8 cellular contexts compared by ENCODE assay signal in the genomic region with DNA sequence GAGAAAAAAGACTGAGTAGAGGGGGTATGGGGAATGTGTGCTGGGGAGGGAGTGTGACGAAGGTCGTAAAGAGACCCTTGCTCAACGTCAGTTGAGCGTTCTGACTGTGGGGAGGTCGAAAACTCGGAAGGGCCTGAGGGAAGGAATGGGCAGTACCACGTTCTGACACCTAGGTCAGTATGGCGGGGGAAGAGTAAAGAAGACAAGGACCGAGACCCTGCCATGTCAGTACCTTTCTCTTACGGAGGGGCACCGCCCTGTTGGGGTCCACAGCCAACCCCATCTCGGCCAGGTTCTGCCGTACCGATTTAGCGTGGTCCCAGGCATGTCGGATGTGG. TPM values are rescaled to one million over a fixed set of nuclear protein-coding genes. Genes with fewer than 3 reads are reported as not detected.
A peak's percentile ranks its signal among the peaks of the same experiment; 100 is the strongest.
DNase-seq lines count a peak whose midpoint lies in the region; ATAC-seq and TF ChIP-seq lines count a peak whose summit lies in the region.

No MANE protein-coding gene starts in this region.

- H3K9ac ChIP-seq in HUES64 (ENCODE audit: low read depth, low read length) = peak overlapping the region; percentile 98
- peak overlapping the region; percentile 82 to 96 (median 89) for H3K9ac ChIP-seq in subcutaneous abdominal adipose tissue (ENCODE audit: low read length in 5 of 5)

- ATAC-seq in CD4-positive, alpha-beta T cell (ENCODE audit: poor library complexity) = no peak
- ATAC-seq in activated naive CD8-positive, alpha-beta T cell treated with anti-CD3 and anti-CD28 coated beads, Interleukin-2, amount 10 ng/mL, durations not matched to agents 7 days and 5 days (ENCODE audit: low read depth) = no peak
- ATAC-seq in GM21390 (IDR thresholded peaks at IDR 0.05; ENCODE audit: unreplicated experiment) = no peak

- intact Hi-C loops in CD4-positive, alpha-beta T cell (cut with DNase I, micrococcal nuclease) = loop anchor here (1.0 to 10.0 kb wide), 6 partner anchors 27 to 1169 kb away; partner anchors contain the start of genes FAF2 (in 2 of the 2), KIAA1191 (in 2 of the 2), FGFR4 (in 1 of the 2) and LMAN2 (in 1 of the 2)

- H3K27ac Mint-ChIP-seq in CD4-positive, alpha-beta T cell = peak overlapping the region; percentile 97
- peak overlapping the region; percentile 99 for H3K27ac Mint-ChIP-seq in activated naive CD8-positive, alpha-beta T cell treated with anti-CD3 and anti-CD28 coated beads, Interleukin-2, amount 10 ng/mL, durations not matched to agents 7 days and 5 days
- peak overlapping the region; percentile 81 to 99 (median 96) for H3K27ac Mint-ChIP-seq in immature natural killer cell

- no peaks in the 10 kb centered on the region for H3K27me3 ChIP-seq in CD4-positive, alpha-beta T cell (ENCODE audit: control insufficient read depth, insufficient read depth, low read length)
- H3K27me3 ChIP-seq in HUES64 (ENCODE audit: insufficient read depth, low read length) (no peaks in the 10 kb centered on the region), subcutaneous abdominal adipose tissue (ENCODE audit: control insufficient read depth in 5 of 5, insufficient read depth in 4 of 5, low read length in 5 of 5) (no peaks in the 10 kb centered on the region)

- no peaks in the 10 kb centered on the region for H3K9me3 ChIP-seq in CD4-positive, alpha-beta T cell (ENCODE audit: control insufficient read depth, low read length)
- H3K9me3 ChIP-seq in HUES64 (ENCODE audit: insufficient read depth, low read depth, low read length) = no peaks in the 10 kb centered on the region
- H3K9me3 ChIP-seq in subcutaneous abdominal adipose tissue (ENCODE audit: control insufficient read depth in 5 of 5, low read length in 5 of 5) = no peaks in the 10 kb centered on the region

- peaks cover 38% of the 10 kb centered on the region for H3K4me1 Mint-ChIP-seq in CD4-positive, alpha-beta T cell (ENCODE audit: low read depth)
- H3K4me1 Mint-ChIP-seq in activated naive CD8-positive, alpha-beta T cell treated with anti-CD3 and anti-CD28 coated beads, Interleukin-2, amount 10 ng/mL, durations not matched to agents 7 days and 5 days = peaks cover 27% of the 10 kb centered on the region
- peaks cover 32 to 37% of the 10 kb centered on the region in 2 donors for H3K4me1 Mint-ChIP-seq in immature natural killer cell

- TF ChIP-seq CTCF in CD4-positive, alpha-beta T cell (IDR thresholded peaks at IDR 0.05) = no peak

- H3K4me1 ChIP-seq in HUES64 (ENCODE audit: insufficient read depth, low read length) = peaks cover 7% of the 10 kb centered on the region
- peaks cover 1 to 30% (median 21%) of the 10 kb centered on the region in 5 donors for H3K4me1 ChIP-seq in subcutaneous abdominal adipose tissue (ENCODE audit: control insufficient read depth in 5 of 5, insufficient read depth in 5 of 5, low read length in 5 of 5)

- no peaks in the 10 kb centered on the region for H3K9me3 Mint-ChIP-seq in CD4-positive, alpha-beta T cell
- no peaks in the 10 kb centered on the region for H3K9me3 Mint-ChIP-seq in activated naive CD8-positive, alpha-beta T cell treated with anti-CD3 and anti-CD28 coated beads, Interleukin-2, amount 10 ng/mL, durations not matched to agents 7 days and 5 days
- no peaks in the 10 kb centered on the region for H3K9me3 Mint-ChIP-seq in immature natural killer cell

- peak overlapping the region; percentile 98 for H3K4me3 Mint-ChIP-seq in CD4-positive, alpha-beta T cell
- peak overlapping the region; percentile 100 for H3K4me3 Mint-ChIP-seq in activated naive CD8-positive, alpha-beta T cell treated with anti-CD3 and anti-CD28 coated beads, Interleukin-2, amount 10 ng/mL, durations not matched to agents 7 days and 5 days
- H3K4me3 Mint-ChIP-seq in immature natural killer cell = peak overlapping the region; percentile 94 to 100 (median 99)

- POLR2A ChIA-PET in CD4-positive, alpha-beta T cell (lab: Charles Lee) = interaction anchor here (0.5 to 4.8 kb wide), 8 partner anchors 23 to 259 kb away, joined by 3 to 77 read pairs (median 7); partner anchors contain the start of genes ARL10, CLTB, FAF2 and KIAA1191
- POLR2A ChIA-PET in activated naive CD8-positive, alpha-beta T cell treated with anti-CD3 and anti-CD28 coated beads, Interleukin-2, amount 10 ng/mL, durations not matched to agents 7 days and 5 days (lab: Charles Lee) = interaction anchor here (0.7 to 2.1 kb wide), 6 partner anchors 27 to 259 kb away, joined by 3 to 36 read pairs (median 8); partner anchors contain the start of genes CLTB, FAF2, KIAA1191 and RNF44

- no peaks in the 10 kb centered on the region for H3K27me3 Mint-ChIP-seq in CD4-positive, alpha-beta T cell
- no peaks in the 10 kb centered on the region for H3K27me3 Mint-ChIP-seq in activated naive CD8-positive, alpha-beta T cell treated with anti-CD3 and anti-CD28 coated beads, Interleukin-2, amount 10 ng/mL, durations not matched to agents 7 days and 5 days
- H3K27me3 Mint-ChIP-seq in immature natural killer cell (ENCODE audit: low read depth in 3 of 3) = peaks cover 0 to 8% (median 6%) of the 10 kb centered on the region in 3 donors

- H3K27ac ChIP-seq in CD4-positive, alpha-beta T cell (ENCODE audit: low read depth, low read length) = no peak overlapping the region
- H3K27ac ChIP-seq in HUES64 (ENCODE audit: low read depth, low read length) (peak overlapping the region; percentile 75), subcutaneous abdominal adipose tissue (ENCODE audit: low read depth, low read length) (peak overlapping the region; percentile 94)

- DNase-seq in CD4-positive, alpha-beta T cell = peak in 1 of 10 experiments; percentile 17
- no peak for DNase-seq in activated naive CD8-positive, alpha-beta T cell treated with anti-CD3 and anti-CD28 coated beads, Interleukin-2, amount 10 ng/mL, durations not matched to agents 7 days and 5 days
- DNase-seq in immature natural killer cell = no peak
- no peak for DNase-seq in NK-92 treated with Interleukin-12 subunit alpha and Interleukin-12 subunit beta, amount 100 ng/mL, for 24 hours (lab: John Stamatoyannopoulos, UW)
- DNase-seq in NK-92 (lab: John Stamatoyannopoulos, UW; ENCODE audit: unreplicated experiment) = no peak

- H3K4me3 ChIP-seq in HUES64 (ENCODE audit: low read length) (peak overlapping the region; percentile 90), subcutaneous abdominal adipose tissue (ENCODE audit: low read depth in 1 of 5, low read length in 5 of 5) (peak overlapping the region; percentile 84 to 96 (median 93))

- 1% methylated on average over 16 of the region's 16 CpGs for WGBS in HUES64

- peaks cover 52% of the 10 kb centered on the region for H3K36me3 ChIP-seq in HUES64 (ENCODE audit: insufficient read depth, low read length)
- peaks cover 2 to 51% (median 45%) of the 10 kb centered on the region in 5 donors for H3K36me3 ChIP-seq in subcutaneous abdominal adipose tissue (ENCODE audit: control insufficient read depth in 5 of 5, insufficient read depth in 5 of 5, low read length in 5 of 5)

- peaks cover 68% of the 10 kb centered on the region for H3K36me3 Mint-ChIP-seq in CD4-positive, alpha-beta T cell (ENCODE audit: low read depth)
- peaks cover 19% of the 10 kb centered on the region for H3K36me3 Mint-ChIP-seq in activated naive CD8-positive, alpha-beta T cell treated with anti-CD3 and anti-CD28 coated beads, Interleukin-2, amount 10 ng/mL, durations not matched to agents 7 days and 5 days
- H3K36me3 Mint-ChIP-seq in immature natural killer cell = peaks cover 4 to 29% (median 4%) of the 10 kb centered on the region in 3 donors

- CTCF ChIA-PET in CD4-positive, alpha-beta T cell (lab: Charles Lee) = interaction anchor here (0.6 to 1.8 kb wide), 2 partner anchors 60 to 618 kb away, joined by 3 to 6 read pairs; no protein-coding TSS in a partner anchor

RNA-seq across cellular contexts. Expression of gene NOP16, which starts 0.4 kb away (rescaled TPM):
- 10 to 100 TPM; 12.0 to 14.5 TPM for total RNA-seq in CD4-positive, alpha-beta T cell
- 64.0 TPM for polyA plus RNA-seq in HUES64 (2013, experiment 1 of 2)
- 47.9 TPM for polyA plus RNA-seq in HUES64 (2013, experiment 2 of 2)
- total RNA-seq in activated naive CD8-positive, alpha-beta T cell treated with anti-CD3 and anti-CD28 coated beads, Interleukin-2, amount 10 ng/mL, durations not matched to agents 7 days and 5 days = 10 to 100 TPM; 27.5 to 30.3 TPM
- 10 to 100 TPM in 2 of 3 donors, 1 to 10 TPM in 1; 5.7 to 34.7 (median 16.6) TPM for polyA plus RNA-seq in immature natural killer cell

RNA-seq across cellular contexts. Expression of gene HIGD2A, which starts 0.6 kb away (rescaled TPM):
- total RNA-seq in CD4-positive, alpha-beta T cell = 100 to 1,000 TPM in 1 of 2 experiments, 10 to 100 TPM in 1; 98.2 to 104 TPM
- polyA plus RNA-seq in HUES64 (2013, experiment 1 of 2) = 104 TPM
- 123 TPM for polyA plus RNA-seq in HUES64 (2013, experiment 2 of 2)
- 10 to 100 TPM; 97.6 to 97.7 TPM for total RNA-seq in activated naive CD8-positive, alpha-beta T cell treated with anti-CD3 and anti-CD28 coated beads, Interleukin-2, amount 10 ng/mL, durations not matched to agents 7 days and 5 days
- 100 to 1,000 TPM; 186 to 218 (median 207) TPM for polyA plus RNA-seq in immature natural killer cell

RNA-seq across cellular contexts. Expression of gene ARL10, which starts 22.7 kb away (rescaled TPM):
- total RNA-seq in CD4-positive, alpha-beta T cell = 1 to 10 TPM; 3.2 to 4.4 TPM
- polyA plus RNA-seq in HUES64 (2013, experiment 1 of 2) = 3.7 TPM
- polyA plus RNA-seq in HUES64 (2013, experiment 2 of 2) = 4.2 TPM
- total RNA-seq in activated naive CD8-positive, alpha-beta T cell treated with anti-CD3 and anti-CD28 coated beads, Interleukin-2, amount 10 ng/mL, durations not matched to agents 7 days and 5 days = 10 to 100 TPM; 10.5 to 12.5 TPM
- polyA plus RNA-seq in immature natural killer cell = under 1 TPM; 0.02 to 0.76 (median 0.45) TPM

RNA-seq across cellular contexts. Expression of gene KIAA1191, which starts 26.4 kb away (rescaled TPM):
- 10 to 100 TPM; 64.8 TPM for total RNA-seq in CD4-positive, alpha-beta T cell
- 69.5 TPM for polyA plus RNA-seq in HUES64 (2013, experiment 1 of 2)
- polyA plus RNA-seq in HUES64 (2013, experiment 2 of 2) = 83.1 TPM
- 10 to 100 TPM; 70.0 to 72.0 TPM for total RNA-seq in activated naive CD8-positive, alpha-beta T cell treated with anti-CD3 and anti-CD28 coated beads, Interleukin-2, amount 10 ng/mL, durations not matched to agents 7 days and 5 days
- polyA plus RNA-seq in immature natural killer cell = 10 to 100 TPM; 43.8 to 56.0 (median 50.9) TPM

RNA-seq across cellular contexts. Expression of gene CLTB, which starts 28.4 kb away (rescaled TPM):
- total RNA-seq in CD4-positive, alpha-beta T cell = 10 to 100 TPM; 69.5 to 73.2 TPM
- polyA plus RNA-seq in HUES64 (2013, experiment 1 of 2) = 20.1 TPM
- 19.5 TPM for polyA plus RNA-seq in HUES64 (2013, experiment 2 of 2)
- 10 to 100 TPM; 52.8 to 53.1 TPM for total RNA-seq in activated naive CD8-positive, alpha-beta T cell treated with anti-CD3 and anti-CD28 coated beads, Interleukin-2, amount 10 ng/mL, durations not matched to agents 7 days and 5 days
- 100 to 1,000 TPM in 2 of 3 donors, 10 to 100 TPM in 1; 67.5 to 115 (median 113) TPM for polyA plus RNA-seq in immature natural killer cell
